In genomic region chr3:44130249-44130648, GRCh38 we compare ENCODE assay signal across 29 cellular contexts.
DNase-seq lines count a peak whose midpoint lies in the region; ATAC-seq and TF ChIP-seq lines count a peak whose summit lies in the region.
"Had no signal": no experiment of that assay in that cellular context is flagged by ENCODE, and none has a peak within 500 bp of the region (broad histone marks: within the 10 kb centered on the region; RNA-seq: fewer than 3 reads in every experiment).

No MANE protein-coding gene starts in this region.

- peaks cover 12% of the 10 kb centered on the region for H3K27me3 Mint-ChIP-seq in activated CD4-positive, alpha-beta T cell treated with anti-CD3 and anti-CD28 coated beads, Interleukin-2, amount 10 ng/mL, durations not matched to agents 24 days and 14 days
- peaks cover 5% of the 10 kb centered on the region for H3K27me3 Mint-ChIP-seq in T-helper 2 cell treated with Interferon-gamma antibody and Interleukin-4, amounts not matched to agents 5 μg/mL and 100 μg/mL, for 36 hours (ENCODE audit: low read depth)

- H3K4me3 Mint-ChIP-seq in activated CD4-positive, alpha-beta T cell treated with anti-CD3 and anti-CD28 coated beads, Interleukin-2, amount 10 ng/mL, durations not matched to agents 24 days and 14 days: no peak overlapping the region
- H3K4me3 Mint-ChIP-seq in T-helper 2 cell treated with Interferon-gamma antibody and Interleukin-4, amounts not matched to agents 5 μg/mL and 100 μg/mL, for 36 hours: no peak overlapping the region
- H3K4me3 Mint-ChIP-seq: CD14-positive monocyte; stimulated activated memory B cell treated with anti-CD40 and anti-IgM and Interleukin-4, amounts not matched to agents 10 μg/mL and 1 μg/mL and 100 μg/mL, for 72 hours; T-helper 17 cell had no signal

- H3K27ac Mint-ChIP-seq in activated CD4-positive, alpha-beta T cell treated with anti-CD3 and anti-CD28 coated beads, Interleukin-2, amount 10 ng/mL, durations not matched to agents 24 days and 14 days: no peak overlapping the region
- H3K27ac Mint-ChIP-seq in T-helper 2 cell treated with Interferon-gamma antibody and Interleukin-4, amounts not matched to agents 5 μg/mL and 100 μg/mL, for 36 hours: no peak overlapping the region
- H3K27ac Mint-ChIP-seq: CD14-positive monocyte; stimulated activated memory B cell treated with anti-CD40 and anti-IgM and Interleukin-4, amounts not matched to agents 10 μg/mL and 1 μg/mL and 100 μg/mL, for 72 hours; T-helper 17 cell had no signal

- H3K9me3 Mint-ChIP-seq in activated CD4-positive, alpha-beta T cell treated with anti-CD3 and anti-CD28 coated beads, Interleukin-2, amount 10 ng/mL, durations not matched to agents 24 days and 14 days: no peaks in the 10 kb centered on the region
- H3K9me3 Mint-ChIP-seq in T-helper 2 cell treated with Interferon-gamma antibody and Interleukin-4, amounts not matched to agents 5 μg/mL and 100 μg/mL, for 36 hours: no peaks in the 10 kb centered on the region
- H3K9me3 Mint-ChIP-seq: CD14-positive monocyte; stimulated activated memory B cell treated with anti-CD40 and anti-IgM and Interleukin-4, amounts not matched to agents 10 μg/mL and 1 μg/mL and 100 μg/mL, for 72 hours had no signal

- H3K4me3 ChIP-seq in GM12865 (ENCODE audit: low read depth, low read length) (no peak overlapping the region), OCI-LY7 (ENCODE audit: low read depth, low read length, poor library complexity, severe bottlenecking) (no peak overlapping the region), Peyer's patch (no peak overlapping the region)
- H3K4me3 ChIP-seq: gastrocnemius medialis, PC-9, skin epidermis, suprapubic skin, upper lobe of right lung had no signal

- no peaks in the 10 kb centered on the region for H3K79me2 ChIP-seq in OCI-LY7 (ENCODE audit: insufficient read depth, low read depth, low read length)
- H3K79me2 ChIP-seq: parathyroid adenoma had no signal

- POLR2A ChIA-PET in OCI-LY7 (lab: Charles Lee): interaction anchor here (0.6 to 1.5 kb wide), 5 partner anchors 11 to 381 kb away, joined by 3 to 4 read pairs (median 3); no protein-coding TSS in a partner anchor

- DNase-seq in activated CD4-positive, alpha-beta T cell treated with anti-CD3 and anti-CD28 coated beads, Interleukin-2, amount 10 ng/mL, durations not matched to agents 24 days and 14 days: peak; percentile 60
- no peak for DNase-seq in activated CD4-positive, alpha-beta T cell treated with anti-CD3 and anti-CD28 coated beads, Interleukin-2, amount 50 U/mL, for 1 hour
- DNase-seq in GM12865 (ENCODE audit: low read depth) (peak; percentile 56), OCI-LY7 (ENCODE audit: low spot score) (peak; percentile 59), Peyer's patch (no peak), NCI-H1092 treated with DMSO at 0.1 percent for 48 hours (lab: John Stamatoyannopoulos, UW) (no peak)
- no peak for DNase-seq in T-helper 2 cell treated with Interferon-gamma antibody and Interleukin-4, amounts not matched to agents 5 μg/mL and 100 μg/mL, for 36 hours (ENCODE audit: low spot score)
- DNase-seq: 8988T; activated naive CD4-positive, alpha-beta T cell treated with Interleukin-2 at 50 U/mL for 16 hours; aorta; Caco-2; DMS53; gastrocnemius medialis; IMR-90; kidney glomerular epithelial cell; NCI-H1105; NCI-H2029; NCI-H526; PC-9; SHP77; T-helper 17 cell; upper lobe of right lung had no signal

- H3K36me3 Mint-ChIP-seq in activated CD4-positive, alpha-beta T cell treated with anti-CD3 and anti-CD28 coated beads, Interleukin-2, amount 10 ng/mL, durations not matched to agents 24 days and 14 days (ENCODE audit: low read depth): no peaks in the 10 kb centered on the region
- no peaks in the 10 kb centered on the region for H3K36me3 Mint-ChIP-seq in T-helper 2 cell treated with Interferon-gamma antibody and Interleukin-4, amounts not matched to agents 5 μg/mL and 100 μg/mL, for 36 hours (ENCODE audit: low read depth)
- H3K36me3 Mint-ChIP-seq: CD14-positive monocyte; stimulated activated memory B cell treated with anti-CD40 and anti-IgM and Interleukin-4, amounts not matched to agents 10 μg/mL and 1 μg/mL and 100 μg/mL, for 72 hours had no signal

- intact Hi-C loops in activated CD4-positive, alpha-beta T cell treated with anti-CD3 and anti-CD28 coated beads, Interleukin-2, amount 10 ng/mL, durations not matched to agents 24 days and 14 days (cut with micrococcal nuclease): no loop called here
- intact Hi-C loops in OCI-LY7 (cut with micrococcal nuclease; ENCODE audit: unreplicated experiment): no loop called here

- no peaks in the 10 kb centered on the region for H3K36me3 ChIP-seq in OCI-LY7 (ENCODE audit: insufficient read depth, low read length)
- no peaks in the 10 kb centered on the region for H3K36me3 ChIP-seq in Peyer's patch
- H3K36me3 ChIP-seq: gastrocnemius medialis, suprapubic skin, upper lobe of right lung had no signal

- TF ChIP-seq POLR2A in Peyer's patch (IDR thresholded peaks at IDR 0.05): no peak

- H3K4me1 Mint-ChIP-seq in activated CD4-positive, alpha-beta T cell treated with anti-CD3 and anti-CD28 coated beads, Interleukin-2, amount 10 ng/mL, durations not matched to agents 24 days and 14 days: peaks cover 9% of the 10 kb centered on the region
- peaks cover 5% of the 10 kb centered on the region for H3K4me1 Mint-ChIP-seq in T-helper 2 cell treated with Interferon-gamma antibody and Interleukin-4, amounts not matched to agents 5 μg/mL and 100 μg/mL, for 36 hours (ENCODE audit: low read depth)
- H3K4me1 Mint-ChIP-seq: CD14-positive monocyte had no signal

- no peaks in the 10 kb centered on the region for H4K20me1 ChIP-seq in OCI-LY7 (ENCODE audit: insufficient read depth, low read length)

- H3K9me2 ChIP-seq in OCI-LY7 (ENCODE audit: insufficient read depth, low read length): no peaks in the 10 kb centered on the region

- CTCF ChIA-PET in OCI-LY7 (lab: Charles Lee; ENCODE audit: unreplicated experiment): no interaction called here

- BruUV-seq in OCI-LY7 (replicated peaks; lab: Mats Ljungman, UMichigan): no TSS peak

- H3K4me1 ChIP-seq in OCI-LY7 (ENCODE audit: insufficient read depth, low read length, poor library complexity, severe bottlenecking) (peaks cover 28% of the 10 kb centered on the region), Peyer's patch (no peaks in the 10 kb centered on the region)
- H3K4me1 ChIP-seq: Caco-2, gastrocnemius medialis, parathyroid adenoma, suprapubic skin, upper lobe of right lung had no signal

- H3K4me2 ChIP-seq in OCI-LY7 (ENCODE audit: low read length): peak overlapping the region; percentile 33; the same call in 1 of the 2 replicates
- H3K4me2 ChIP-seq: PC-9 had no signal

- H3K27ac ChIP-seq in OCI-LY7 (ENCODE audit: low read depth, low read length, poor library complexity, severe bottlenecking) (no peak overlapping the region), Peyer's patch (no peak overlapping the region)
- H3K27ac ChIP-seq: gastrocnemius medialis, parathyroid adenoma, PC-9, skin epidermis, suprapubic skin, upper lobe of right lung had no signal

- H3K27me3 ChIP-seq in Peyer's patch: no peaks in the 10 kb centered on the region
- H3K27me3 ChIP-seq: gastrocnemius medialis, suprapubic skin, upper lobe of right lung had no signal

- no peak for TF ChIP-seq CTCF in GM12865 (IDR thresholded peaks at IDR 0.05; ENCODE audit: insufficient read depth, low read depth, low read length, missing control alignments)
- TF ChIP-seq CTCF in OCI-LY7 (conservative IDR thresholded peaks at IDR 0.05; ENCODE audit: low read length): no peak
- TF ChIP-seq CTCF in Peyer's patch (IDR thresholded peaks at IDR 0.05): no peak

- H2AFZ ChIP-seq in OCI-LY7 (ENCODE audit: low read length): 0 out of 2 replicates have a peak overlapping the region, but pooled peaks have one; percentile 6
- H2AFZ ChIP-seq: parathyroid adenoma, PC-9 had no signal

- peak; percentile 46 for ATAC-seq in HG02642 (IDR thresholded peaks at IDR 0.05; ENCODE audit: poor library complexity, unreplicated experiment)
- ATAC-seq: activated CD4-positive, CD25-positive, alpha-beta regulatory T cell treated with anti-CD3 and anti-CD28 coated beads, Interleukin-2, amount 50 U/mL, for 24 hours; gastrocnemius medialis; stimulated activated memory B cell treated with anti-CD40 and anti-IgM and Interleukin-4, amounts not matched to agents 10 μg/mL and 1 μg/mL and 100 μg/mL, for 72 hours; T-helper 17 cell; upper lobe of right lung had no signal

- H3K9me3 ChIP-seq in OCI-LY7 (ENCODE audit: low read length) (no peaks in the 10 kb centered on the region), Peyer's patch (no peaks in the 10 kb centered on the region)
- H3K9me3 ChIP-seq: Caco-2, gastrocnemius medialis, suprapubic skin, upper lobe of right lung had no signal

Comparison
In these comparisons a context has a peak if more than half of its experiments do, and no peak if none do; other contexts are left out.
1. DNase-seq: peak in activated CD4-positive, alpha-beta T cell treated with anti-CD3 and anti-CD28 coated beads, Interleukin-2, amount 10 ng/mL, durations not matched to agents 24 days and 14 days (single experiment), GM12865 (single experiment) and OCI-LY7 (single experiment); none in activated CD4-positive, alpha-beta T cell treated with anti-CD3 and anti-CD28 coated beads, Interleukin-2, amount 50 U/mL, for 1 hour (single experiment), Peyer's patch (0 of 3), NCI-H1092 treated with DMSO at 0.1 percent for 48 hours (single experiment) and T-helper 2 cell treated with Interferon-gamma antibody and Interleukin-4, amounts not matched to agents 5 μg/mL and 100 μg/mL, for 36 hours (single experiment).